Comparison of ENCODE assay signal across 11 cellular contexts in the genomic region with DNA sequence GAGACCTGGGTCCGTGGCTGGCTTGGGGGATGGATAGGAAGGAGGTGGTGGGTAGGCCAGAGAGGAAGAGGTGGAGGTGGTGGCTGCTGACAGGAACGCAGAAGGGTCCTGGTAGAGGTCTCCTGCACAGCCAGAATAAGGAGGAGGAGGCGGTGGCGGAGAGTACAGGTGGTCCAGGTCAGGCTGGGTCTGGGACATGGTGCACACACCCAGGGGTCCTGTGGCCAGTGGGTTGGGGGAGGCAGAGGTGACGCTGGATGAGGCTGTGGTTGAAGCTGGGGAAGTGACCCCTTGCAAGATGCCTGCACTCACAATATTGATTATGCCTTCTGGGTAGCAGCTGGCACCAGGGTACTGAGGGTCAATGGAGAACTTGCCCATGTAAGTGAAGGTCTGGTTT. TPM values are rescaled to one million over a fixed set of nuclear protein-coding genes. Genes with fewer than 3 reads are reported as not detected.
A peak's percentile ranks its signal among the peaks of the same experiment; 100 is the strongest.
DNase-seq lines count a peak whose midpoint lies in the region; ATAC-seq and TF ChIP-seq lines count a peak whose summit lies in the region.
"Had no signal": no experiment of that assay in that cellular context is flagged by ENCODE, and none has a peak within 500 bp of the region (broad histone marks: within the 10 kb centered on the region; RNA-seq: fewer than 3 reads in every experiment).

No MANE protein-coding gene starts in this region.

- peak overlapping the region; percentile 92 to 100 (median 98); a peak in 21 of 22 replicates for H3K4me2 ChIP-seq in BLaER1 treated with 17β-estradiol and CSF1 and Interleukin-3, amounts not matched to agents 10 nM and 100 nM

- peaks cover 57% of the 10 kb centered on the region for H3K36me3 Mint-ChIP-seq in activated naive CD8-positive, alpha-beta T cell treated with anti-CD3 and anti-CD28 coated beads for 36 hours
- peaks cover 12% of the 10 kb centered on the region for H3K36me3 Mint-ChIP-seq in natural killer cell treated with Interleukin-12 subunit alpha and Interleukin-12 subunit beta and Interleukin-15 and Interleukin-18, amount 100 ng/mL, for 72 hours

- H3K9me3 ChIP-seq in BLaER1 treated with 17β-estradiol and CSF1 and Interleukin-3, amounts not matched to agents 10 nM and 100 nM (replicated peaks in 1 of 11), result peaks cover 0 to 10% (median 0%) of the 10 kb centered on the region in 11 experiments; a peak in 2 of 22 replicates
- H3K9me3 ChIP-seq in gastroesophageal sphincter, result no peaks in the 10 kb centered on the region

- peaks cover 51% of the 10 kb centered on the region for H3K4me1 Mint-ChIP-seq in activated naive CD8-positive, alpha-beta T cell treated with anti-CD3 and anti-CD28 coated beads for 36 hours
- H3K4me1 Mint-ChIP-seq in natural killer cell treated with Interleukin-12 subunit alpha and Interleukin-12 subunit beta and Interleukin-15 and Interleukin-18, amount 100 ng/mL, for 72 hours (ENCODE audit: low read depth in 2 of 2), result peaks cover 71 to 75% of the 10 kb centered on the region in 2 donors

- peaks cover 6 to 48% (median 46%) of the 10 kb centered on the region in 11 experiments for H3K27me3 ChIP-seq in BLaER1 treated with 17β-estradiol and CSF1 and Interleukin-3, amounts not matched to agents 10 nM and 100 nM
- H3K27me3 ChIP-seq in gastroesophageal sphincter, result peaks cover 32% of the 10 kb centered on the region

- TF ChIP-seq POLR2A in GM18505 (IDR thresholded peaks at IDR 0.05; ENCODE audit: borderline replicate concordance, extremely low read depth, insufficient read depth, insufficient read length), result peak; percentile 23
- TF ChIP-seq POLR2A in gastroesophageal sphincter (IDR thresholded peaks at IDR 0.05), result no peak

- H3K9me3 Mint-ChIP-seq in activated naive CD8-positive, alpha-beta T cell treated with anti-CD3 and anti-CD28 coated beads for 36 hours, result no peaks in the 10 kb centered on the region
- H3K9me3 Mint-ChIP-seq in natural killer cell treated with Interleukin-12 subunit alpha and Interleukin-12 subunit beta and Interleukin-15 and Interleukin-18, amount 100 ng/mL, for 72 hours, result no peaks in the 10 kb centered on the region

- 88 to 89% methylated on average over 3 to 5 of the region's 5 CpGs for WGBS in gastroesophageal sphincter (ENCODE audit: low coverage in 1 of 2), 2 donors

- TF ChIP-seq EP300 in gastroesophageal sphincter (IDR thresholded peaks at IDR 0.05), result no peak

- peak overlapping the region in 4 of 11 experiments; percentile 85 to 96 (median 92); a peak in 7 of 22 replicates for H3K9ac ChIP-seq in BLaER1 treated with 17β-estradiol and CSF1 and Interleukin-3, amounts not matched to agents 10 nM and 100 nM

- H3K27ac ChIP-seq in BLaER1 treated with 17β-estradiol and CSF1 and Interleukin-3, amounts not matched to agents 10 nM and 100 nM, result no peak overlapping the region
- H3K27ac ChIP-seq in gastroesophageal sphincter, result no peak overlapping the region
- H3K27ac ChIP-seq: SJSA1 had no signal

- peak overlapping the region; percentile 97 for H3K27ac Mint-ChIP-seq in activated naive CD8-positive, alpha-beta T cell treated with anti-CD3 and anti-CD28 coated beads for 36 hours
- peak overlapping the region; percentile 96 to 100 for H3K27ac Mint-ChIP-seq in natural killer cell treated with Interleukin-12 subunit alpha and Interleukin-12 subunit beta and Interleukin-15 and Interleukin-18, amount 100 ng/mL, for 72 hours

- H4K20me1 ChIP-seq in BLaER1 treated with 17β-estradiol and CSF1 and Interleukin-3, amounts not matched to agents 10 nM and 100 nM, result peaks cover 42 to 71% (median 68%) of the 10 kb centered on the region in 11 experiments; a peak in 21 of 22 replicates

- ATAC-seq in GM18505 (IDR thresholded peaks at IDR 0.05; ENCODE audit: unreplicated experiment), result no peak
- ATAC-seq in natural killer cell treated with Interleukin-12 subunit alpha and Interleukin-12 subunit beta and Interleukin-15 and Interleukin-18, amount 100 ng/mL, for 72 hours, result no peak
- no peak for ATAC-seq in HG02588 (IDR thresholded peaks at IDR 0.05; ENCODE audit: unreplicated experiment)
- ATAC-seq in gastroesophageal sphincter, result no peak
- ATAC-seq: right cardiac atrium had no signal

- peak overlapping the region; percentile 69 to 95 (median 78) for H3K4me3 ChIP-seq in BLaER1 treated with 17β-estradiol and CSF1 and Interleukin-3, amounts not matched to agents 10 nM and 100 nM
- no peak overlapping the region for H3K4me3 ChIP-seq in gastroesophageal sphincter
- H3K4me3 ChIP-seq: SJSA1 had no signal

- no peak for TF ChIP-seq CTCF in gastroesophageal sphincter (IDR thresholded peaks at IDR 0.05)

- peaks cover 2% of the 10 kb centered on the region for H3K27me3 Mint-ChIP-seq in activated naive CD8-positive, alpha-beta T cell treated with anti-CD3 and anti-CD28 coated beads for 36 hours
- no peaks in the 10 kb centered on the region for H3K27me3 Mint-ChIP-seq in natural killer cell treated with Interleukin-12 subunit alpha and Interleukin-12 subunit beta and Interleukin-15 and Interleukin-18, amount 100 ng/mL, for 72 hours

- H3K4me1 ChIP-seq in BLaER1 treated with 17β-estradiol and CSF1 and Interleukin-3, amounts not matched to agents 10 nM and 100 nM, result peaks cover 34 to 72% (median 53%) of the 10 kb centered on the region in 10 experiments
- H3K4me1 ChIP-seq in gastroesophageal sphincter, result peaks cover 0 to 45% (median 33%) of the 10 kb centered on the region in 3 donors

- peak; percentile 4 for DNase-seq in activated naive CD8-positive, alpha-beta T cell treated with anti-CD3 and anti-CD28 coated beads for 36 hours
- DNase-seq in natural killer cell treated with Interleukin-12 subunit alpha and Interleukin-12 subunit beta and Interleukin-15 and Interleukin-18, amount 100 ng/mL, for 72 hours (ENCODE audit: low spot score), result no peak
- DNase-seq in SW 1271 (lab: John Stamatoyannopoulos, UW) (no peak), NCI-H510A (lab: John Stamatoyannopoulos, UW) (no peak)
- DNase-seq: NCI-H748 treated with DMSO at 0.1 percent for 48 hours had no signal

- peaks cover 6 to 44% (median 28%) of the 10 kb centered on the region in 11 experiments; a peak in 21 of 22 replicates for H3K36me3 ChIP-seq in BLaER1 treated with 17β-estradiol and CSF1 and Interleukin-3, amounts not matched to agents 10 nM and 100 nM
- no peaks in the 10 kb centered on the region for H3K36me3 ChIP-seq in gastroesophageal sphincter
- H3K36me3 ChIP-seq: SJSA1 had no signal

- H3K4me3 Mint-ChIP-seq in activated naive CD8-positive, alpha-beta T cell treated with anti-CD3 and anti-CD28 coated beads for 36 hours, result peak overlapping the region; percentile 89
- H3K4me3 Mint-ChIP-seq in natural killer cell treated with Interleukin-12 subunit alpha and Interleukin-12 subunit beta and Interleukin-15 and Interleukin-18, amount 100 ng/mL, for 72 hours, result peak overlapping the region; percentile 100

RNA-seq across cellular contexts. Expression of a gene that starts 2.2 kb away (rescaled TPM):
- total RNA-seq in activated naive CD8-positive, alpha-beta T cell treated with anti-CD3 and anti-CD28 coated beads for 36 hours, result 10 to 100 TPM; 52.1 to 53.2 TPM
- 100 to 1,000 TPM in 1 of 2 donors, 10 to 100 TPM in 1; 14.3 to 116 TPM for total RNA-seq in natural killer cell treated with Interleukin-12 subunit alpha and Interleukin-12 subunit beta and Interleukin-15 and Interleukin-18, amount 100 ng/mL, for 72 hours
- total RNA-seq in gastroesophageal sphincter, result 1 to 10 TPM in 2 of 4 donors, under 1 TPM in 2; 0.52 to 1.3 (median 1.1) TPM
- total RNA-seq: SJSA1 had no signal

RNA-seq across cellular contexts. Expression of a gene that starts 9.5 kb away (rescaled TPM):
- total RNA-seq in activated naive CD8-positive, alpha-beta T cell treated with anti-CD3 and anti-CD28 coated beads for 36 hours, result 10 to 100 TPM; 22.5 to 23.3 TPM
- 10 to 100 TPM; 26.3 to 49.2 TPM for total RNA-seq in natural killer cell treated with Interleukin-12 subunit alpha and Interleukin-12 subunit beta and Interleukin-15 and Interleukin-18, amount 100 ng/mL, for 72 hours
- total RNA-seq in gastroesophageal sphincter, result 10 to 100 TPM; 20.2 to 28.9 (median 22.5) TPM

Comparison
In these comparisons a context has a peak if more than half of its experiments do, and no peak if none do; other contexts are left out.
1. H3K4me3 ChIP-seq: peak in BLaER1 treated with 17β-estradiol and CSF1 and Interleukin-3, amounts not matched to agents 10 nM and 100 nM (10 of 10); none in gastroesophageal sphincter (0 of 2).
2. RNA of a gene that starts 2.2 kb away (total RNA-seq): 14.3 to 116 TPM in natural killer cell treated with Interleukin-12 subunit alpha and Interleukin-12 subunit beta and Interleukin-15 and Interleukin-18, amount 100 ng/mL, for 72 hours and 52.1 to 53.2 TPM in activated naive CD8-positive, alpha-beta T cell treated with anti-CD3 and anti-CD28 coated beads for 36 hours; 0.52 to 1.3 TPM in gastroesophageal sphincter; every median in the first group is over 4 times any median in the second.